ENCODE assay signal across 8 cellular contexts in the genomic region with DNA sequence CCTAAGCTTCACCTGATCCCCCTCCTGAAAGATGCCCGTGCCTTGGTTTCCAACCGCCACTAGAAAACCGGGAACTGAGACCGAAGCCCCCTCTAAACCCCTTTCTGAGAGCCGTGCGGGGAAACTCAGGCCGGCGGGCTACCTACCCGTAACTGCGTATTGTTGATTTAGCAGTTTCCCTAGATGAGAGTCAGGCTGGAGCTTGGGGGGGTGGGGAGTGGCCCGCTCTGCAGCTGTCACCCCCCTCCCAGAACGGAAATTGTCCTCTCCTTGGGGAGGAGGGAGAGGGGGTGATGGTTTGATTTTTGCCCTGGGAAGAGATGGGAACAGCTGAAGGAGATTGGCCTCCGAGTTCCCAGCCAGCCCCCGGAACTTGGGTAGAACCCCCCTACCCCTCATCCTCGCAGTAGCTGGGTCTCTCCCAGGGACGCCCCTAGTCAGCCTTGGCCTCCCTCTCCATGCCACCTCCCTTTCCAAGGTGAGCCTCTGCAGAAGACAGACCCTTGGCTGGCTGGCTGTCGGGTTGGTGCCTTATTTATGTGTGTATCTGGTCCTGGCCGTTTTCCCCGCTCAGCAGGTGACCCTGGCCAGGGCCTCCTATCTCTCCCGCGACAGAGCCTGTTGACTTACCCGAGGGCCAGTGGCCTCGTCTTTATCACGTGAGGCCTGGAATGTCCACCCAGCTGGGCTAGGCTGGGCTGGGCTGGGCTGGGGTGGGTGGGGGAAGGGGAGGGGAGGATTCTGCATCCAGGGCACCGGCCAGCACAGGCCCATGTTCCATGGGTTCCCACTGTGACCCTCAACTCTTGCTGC. TPM values are rescaled to one million over a fixed set of nuclear protein-coding genes. Genes with fewer than 3 reads are reported as not detected.
DNase-seq lines count a peak whose midpoint lies in the region; ATAC-seq and TF ChIP-seq lines count a peak whose summit lies in the region.

No MANE protein-coding gene starts in this region.

- H3K9me3 ChIP-seq in esophagus muscularis mucosa = no peaks in the 10 kb centered on the region
- no peaks in the 10 kb centered on the region for H3K9me3 ChIP-seq in naive thymus-derived CD4-positive, alpha-beta T cell (ENCODE audit: control insufficient read depth in 2 of 3, low read length in 3 of 3)

- peak overlapping the region; percentile 87 to 96 (median 90) for H3K4me3 ChIP-seq in esophagus muscularis mucosa
- no peak overlapping the region for H3K4me3 ChIP-seq in naive thymus-derived CD4-positive, alpha-beta T cell (ENCODE audit: low read length)

- H3K4me3 Mint-ChIP-seq in naive thymus-derived CD4-positive, alpha-beta T cell = peak overlapping the region in 8 of 10 donors; percentile 49 to 94 (median 84)

- DNase-seq in ELF-1 (ENCODE audit: low read depth, low spot score) = peak; percentile 88
- DNase-seq in RWPE1 (ENCODE audit: low spot score) = no peak
- no peak for DNase-seq in esophagus muscularis mucosa (ENCODE audit: extremely low spot score)
- DNase-seq in naive thymus-derived CD4-positive, alpha-beta T cell = no peak
- DNase-seq in SK-N-DZ (ENCODE audit: low spot score) = no peak
- DNase-seq in SKM-1 treated with dmso at 0.1 percent for 144 hours (lab: John Stamatoyannopoulos, UW; ENCODE audit: unreplicated experiment) = no peak
- DNase-seq in A172 (ENCODE audit: low spot score) = no peak

- H3K27me3 ChIP-seq in esophagus muscularis mucosa = peaks cover 0 to 23% (median 0%) of the 10 kb centered on the region in 4 donors
- peaks cover 3 to 33% of the 10 kb centered on the region in 2 donors for H3K27me3 ChIP-seq in naive thymus-derived CD4-positive, alpha-beta T cell (ENCODE audit: control insufficient read depth in 2 of 2, insufficient read depth in 2 of 2, low read length in 2 of 2)

- peaks cover 0 to 6% (median 0%) of the 10 kb centered on the region in 11 donors for H3K9me3 Mint-ChIP-seq in naive thymus-derived CD4-positive, alpha-beta T cell

- H3K36me3 ChIP-seq in esophagus muscularis mucosa = no peaks in the 10 kb centered on the region
- H3K36me3 ChIP-seq in naive thymus-derived CD4-positive, alpha-beta T cell (ENCODE audit: control insufficient read depth in 2 of 3, insufficient read depth in 3 of 3, low read length in 3 of 3) = no peaks in the 10 kb centered on the region

- peaks cover 68 to 91% (median 89%) of the 10 kb centered on the region in 4 donors for H3K4me1 ChIP-seq in esophagus muscularis mucosa
- peaks cover 19 to 39% of the 10 kb centered on the region in 2 donors for H3K4me1 ChIP-seq in naive thymus-derived CD4-positive, alpha-beta T cell (ENCODE audit: control insufficient read depth in 2 of 2, insufficient read depth in 2 of 2, low read length in 2 of 2)

- ATAC-seq in naive thymus-derived CD4-positive, alpha-beta T cell = no peak
- no peak for ATAC-seq in HG03457 (IDR thresholded peaks at IDR 0.05; ENCODE audit: unreplicated experiment)

- peak overlapping the region; percentile 25; the same call in 1 of the 2 replicates for H3K27ac ChIP-seq in RWPE1
- H3K27ac ChIP-seq in esophagus muscularis mucosa (replicated peaks in 1 of 4) = peak overlapping the region; percentile 89 to 95 (median 91)
- H3K27ac ChIP-seq in naive thymus-derived CD4-positive, alpha-beta T cell (ENCODE audit: low read depth, low read length) = no peak overlapping the region

- intact Hi-C loops in esophagus muscularis mucosa (cut with DNase I) = no loop called here
- intact Hi-C loops in naive thymus-derived CD4-positive, alpha-beta T cell (cut with micrococcal nuclease) = loop anchor here (1.0 to 2.0 kb wide), 2 partner anchors 15 to 18 kb away; no protein-coding TSS in a partner anchor

- H3K36me3 Mint-ChIP-seq in naive thymus-derived CD4-positive, alpha-beta T cell = peaks cover 0 to 3% (median 0%) of the 10 kb centered on the region in 5 donors

- peaks cover 39 to 70% (median 51%) of the 10 kb centered on the region in 5 donors for H3K27me3 Mint-ChIP-seq in naive thymus-derived CD4-positive, alpha-beta T cell

- peak overlapping the region in 1 of 9 donors; percentile 52 for H3K27ac Mint-ChIP-seq in naive thymus-derived CD4-positive, alpha-beta T cell

- TF ChIP-seq CTCF in RWPE1 (conservative IDR thresholded peaks at IDR 0.05; ENCODE audit: low read depth) (no peak), esophagus muscularis mucosa (IDR thresholded peaks at IDR 0.05) (no peak)

- TF ChIP-seq EP300 in esophagus muscularis mucosa (IDR thresholded peaks at IDR 0.05) = no peak

- CTCF ChIA-PET in RWPE1 (lab: Yijun Ruan, JAX) = interaction anchor here (0.6 to 4.4 kb wide), 4 partner anchors 15 to 115 kb away, joined by 4 to 27 read pairs (median 10); no protein-coding TSS in a partner anchor
- CTCF ChIA-PET in naive thymus-derived CD4-positive, alpha-beta T cell (lab: Charles Lee) = interaction anchor here (1.0 kb wide), 1 partner anchor 17 kb away, joined by 3 read pairs; no protein-coding TSS in a partner anchor

- peaks cover 10 to 52% (median 38%) of the 10 kb centered on the region in 7 donors for H3K4me1 Mint-ChIP-seq in naive thymus-derived CD4-positive, alpha-beta T cell

- TF ChIP-seq POLR2A in esophagus muscularis mucosa (IDR thresholded peaks at IDR 0.05; ENCODE audit: low read depth) = peak; percentile 51

- POLR2A ChIA-PET in RWPE1 (lab: Yijun Ruan, JAX; ENCODE audit: low non-redundant PET) = interaction anchor here (0.5 kb wide), 1 partner anchor 18 kb away, joined by 4 read pairs; no protein-coding TSS in a partner anchor
- POLR2A ChIA-PET in naive thymus-derived CD4-positive, alpha-beta T cell (lab: Charles Lee) = interaction anchor here (1.6 kb wide), 1 partner anchor 14 kb away, joined by 3 read pairs; no protein-coding TSS in a partner anchor

- WGBS in esophagus muscularis mucosa = 32% methylated on average over 23 of the region's 25 CpGs

RNA-seq across cellular contexts. Expression of gene CXXC5, which starts 2.7 kb away (rescaled TPM):
- total RNA-seq in esophagus muscularis mucosa = 10 to 100 TPM; 22.0 to 32.4 (median 27.8) TPM
- total RNA-seq in naive thymus-derived CD4-positive, alpha-beta T cell = 10 to 100 TPM in 1 of 5 experiments, 1 to 10 TPM in 3, under 1 TPM in 1; 0.73 to 21.4 (median 3.5) TPM
- 1 to 10 TPM; 1.7 to 2.2 TPM for polyA plus RNA-seq in naive thymus-derived CD4-positive, alpha-beta T cell
- polyA plus RNA-seq in SK-N-DZ (2014; cell fraction: cytosol; rRNA removed) = 24.9 and 31.1 TPM in 2 replicates
- polyA plus RNA-seq in SK-N-DZ (2014; cell fraction: nucleus; rRNA removed) = 15.4 and 23.8 TPM in 2 replicates
- 162 and 189 TPM in 2 replicates for total RNA-seq in A172 (2014; rRNA removed; shearing (Covaris generic))
